ENCODE assay signal across 1 cellular context in the genomic region with DNA sequence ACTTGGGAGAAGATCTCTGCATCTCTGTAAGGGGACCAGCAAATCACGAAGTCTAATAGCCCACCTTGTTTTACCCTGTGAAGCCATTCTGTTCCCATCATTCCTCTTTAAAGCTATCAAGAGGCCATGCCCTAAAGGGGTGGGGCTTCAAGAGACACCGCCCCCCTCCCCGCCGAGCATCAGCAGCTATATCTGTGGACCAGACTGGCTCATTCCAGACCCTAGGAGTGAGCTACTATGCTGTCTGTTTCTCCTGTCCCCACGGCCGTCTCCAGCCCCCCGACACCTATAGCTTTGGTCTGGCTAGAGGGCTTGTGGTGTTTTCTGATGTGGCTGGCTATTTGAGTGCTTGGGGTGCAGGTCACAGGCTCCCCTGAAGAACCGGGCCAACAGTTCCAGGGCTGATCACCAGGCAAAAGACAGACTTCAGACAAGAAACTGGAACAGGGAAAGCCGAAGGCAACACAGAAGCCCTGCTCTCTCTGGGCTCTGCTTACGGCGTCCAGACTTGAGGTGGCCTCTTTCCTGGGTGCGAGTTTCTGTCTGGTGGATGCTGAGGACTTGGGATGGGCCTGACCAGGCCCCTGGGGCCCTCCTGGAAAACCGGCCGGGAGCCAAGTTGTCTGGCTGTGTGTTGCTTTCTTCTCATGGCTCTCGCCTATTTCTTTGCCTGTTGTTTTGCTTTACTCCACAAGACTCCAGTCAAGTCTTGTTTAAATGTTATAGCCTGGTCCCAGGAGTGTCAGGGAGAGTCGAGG.
TF ChIP-seq lines count a peak whose summit lies in the region.

No MANE protein-coding gene starts in this region.

TF ChIP-seq in HepG2, 621 proteins besides CTCF, POLR2A, EP300 and RAD21 (continued from another document):
- TF ChIP-seq, protein P1, sequence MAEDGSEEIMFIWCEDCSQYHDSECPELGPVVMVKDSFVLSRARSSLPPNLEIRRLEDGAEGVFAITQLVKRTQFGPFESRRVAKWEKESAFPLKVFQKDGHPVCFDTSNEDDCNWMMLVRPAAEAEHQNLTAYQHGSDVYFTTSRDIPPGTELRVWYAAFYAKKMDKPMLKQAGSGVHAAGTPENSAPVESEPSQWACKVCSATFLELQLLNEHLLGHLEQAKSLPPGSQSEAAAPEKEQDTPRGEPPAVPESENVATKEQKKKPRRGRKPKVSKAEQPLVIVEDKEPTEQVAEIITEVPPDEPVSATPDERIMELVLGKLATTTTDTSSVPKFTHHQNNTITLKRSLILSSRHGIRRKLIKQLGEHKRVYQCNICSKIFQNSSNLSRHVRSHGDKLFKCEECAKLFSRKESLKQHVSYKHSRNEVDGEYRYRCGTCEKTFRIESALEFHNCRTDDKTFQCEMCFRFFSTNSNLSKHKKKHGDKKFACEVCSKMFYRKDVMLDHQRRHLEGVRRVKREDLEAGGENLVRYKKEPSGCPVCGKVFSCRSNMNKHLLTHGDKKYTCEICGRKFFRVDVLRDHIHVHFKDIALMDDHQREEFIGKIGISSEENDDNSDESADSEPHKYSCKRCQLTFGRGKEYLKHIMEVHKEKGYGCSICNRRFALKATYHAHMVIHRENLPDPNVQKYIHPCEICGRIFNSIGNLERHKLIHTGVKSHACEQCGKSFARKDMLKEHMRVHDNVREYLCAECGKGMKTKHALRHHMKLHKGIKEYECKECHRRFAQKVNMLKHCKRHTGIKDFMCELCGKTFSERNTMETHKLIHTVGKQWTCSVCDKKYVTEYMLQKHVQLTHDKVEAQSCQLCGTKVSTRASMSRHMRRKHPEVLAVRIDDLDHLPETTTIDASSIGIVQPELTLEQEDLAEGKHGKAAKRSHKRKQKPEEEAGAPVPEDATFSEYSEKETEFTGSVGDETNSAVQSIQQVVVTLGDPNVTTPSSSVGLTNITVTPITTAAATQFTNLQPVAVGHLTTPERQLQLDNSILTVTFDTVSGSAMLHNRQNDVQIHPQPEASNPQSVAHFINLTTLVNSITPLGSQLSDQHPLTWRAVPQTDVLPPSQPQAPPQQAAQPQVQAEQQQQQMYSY (CRISPR knock-in tag; IDR thresholded peaks at IDR 0.05): no peak
- TF ChIP-seq GLI4 (CRISPR knock-in tag; IDR thresholded peaks at IDR 0.05; ENCODE audit: borderline replicate concordance): no peak
- TF ChIP-seq, protein P2, sequence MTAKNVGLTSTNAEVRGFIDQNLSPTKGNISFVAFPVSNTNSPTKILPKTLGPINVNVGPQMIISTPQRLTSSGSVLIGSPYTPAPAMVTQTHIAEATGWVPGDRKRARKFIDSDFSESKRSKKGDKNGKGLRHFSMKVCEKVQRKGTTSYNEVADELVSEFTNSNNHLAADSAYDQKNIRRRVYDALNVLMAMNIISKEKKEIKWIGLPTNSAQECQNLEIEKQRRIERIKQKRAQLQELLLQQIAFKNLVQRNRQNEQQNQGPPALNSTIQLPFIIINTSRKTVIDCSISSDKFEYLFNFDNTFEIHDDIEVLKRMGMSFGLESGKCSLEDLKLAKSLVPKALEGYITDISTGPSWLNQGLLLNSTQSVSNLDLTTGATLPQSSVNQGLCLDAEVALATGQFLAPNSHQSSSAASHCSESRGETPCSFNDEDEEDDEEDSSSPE (CRISPR knock-in tag; IDR thresholded peaks at IDR 0.05): no peak
- no peak for TF ChIP-seq ZNF207 (IDR thresholded peaks at IDR 0.05; ENCODE audit: borderline replicate concordance)
